Comparison of ENCODE assay signal across 19 cellular contexts in genomic region chr9:99072040-99072394, GRCh38.
"Had no signal": no experiment of that assay in that cellular context is flagged by ENCODE, and none has a peak within 500 bp of the region (broad histone marks: within the 10 kb centered on the region; RNA-seq: fewer than 3 reads in every experiment).

No MANE protein-coding gene starts in this region.

- H3K27me3 Mint-ChIP-seq: activated naive CD8-positive, alpha-beta T cell treated with anti-CD3 and anti-CD28 coated beads, Interleukin-2, amount 10 ng/mL, durations not matched to agents 7 days and 5 days; effector memory CD8-positive, alpha-beta T cell; natural killer cell treated with Interleukin-12 subunit alpha and Interleukin-12 subunit beta and Interleukin-15 and Interleukin-18, amount 100 ng/mL, for 72 hours; stimulated activated naive CD8-positive, alpha-beta T cell treated with anti-CD3 and anti-CD28 coated beads, Interleukin-15, Interleukin-2, amounts not matched to agents 100 ng/mL and 50 ng/mL, for 24 hours had no signal

- H3K9me3 ChIP-seq: testis had no signal

- DNase-seq: activated CD4-positive, alpha-beta T cell treated with anti-CD3 and anti-CD28 coated beads, Interleukin-2, amount 50 U/mL, for 1 hour; activated CD4-positive, CD25-positive, alpha-beta regulatory T cell; activated CD8-positive, alpha-beta memory T cell treated with anti-CD3 and anti-CD28 coated beads for 24 hours; activated gamma-delta T cell treated with Interleukin-2 at 50 U/mL for 16 hours; activated naive CD8-positive, alpha-beta T cell treated with anti-CD3 and anti-CD28 coated beads, Interleukin-2, amount 10 ng/mL, durations not matched to agents 7 days and 5 days; anterior cingulate cortex; dermis blood vessel endothelial cell; effector memory CD8-positive, alpha-beta T cell; head of caudate nucleus; left colon; mammary epithelial cell; posterior cingulate gyrus; small intestine; SW 1271; testis had no signal

- H3K27me3 ChIP-seq: testis had no signal

- H3K27ac Mint-ChIP-seq: stimulated activated naive CD8-positive, alpha-beta T cell treated with anti-CD3 and anti-CD28 coated beads, Interleukin-15, Interleukin-2, amounts not matched to agents 100 ng/mL and 50 ng/mL, for 24 hours; T-helper 2 cell treated with Interferon-gamma antibody and Interleukin-4, amounts not matched to agents 5 μg/mL and 100 μg/mL, for 36 hours had no signal

- H3K4me3 Mint-ChIP-seq: activated naive CD8-positive, alpha-beta T cell treated with anti-CD3 and anti-CD28 coated beads, Interleukin-2, amount 10 ng/mL, durations not matched to agents 7 days and 5 days; effector memory CD8-positive, alpha-beta T cell; natural killer cell treated with Interleukin-12 subunit alpha and Interleukin-12 subunit beta and Interleukin-15 and Interleukin-18, amount 100 ng/mL, for 72 hours; stimulated activated naive CD8-positive, alpha-beta T cell treated with anti-CD3 and anti-CD28 coated beads, Interleukin-15, Interleukin-2, amounts not matched to agents 100 ng/mL and 50 ng/mL, for 24 hours; T-helper 2 cell treated with Interferon-gamma antibody and Interleukin-4, amounts not matched to agents 5 μg/mL and 100 μg/mL, for 36 hours had no signal

- H3K4me1 ChIP-seq: testis had no signal

- ATAC-seq: effector memory CD8-positive, alpha-beta T cell; left colon had no signal

- H3K9me3 Mint-ChIP-seq: effector memory CD8-positive, alpha-beta T cell; natural killer cell treated with Interleukin-12 subunit alpha and Interleukin-12 subunit beta and Interleukin-15 and Interleukin-18, amount 100 ng/mL, for 72 hours; stimulated activated naive CD8-positive, alpha-beta T cell treated with anti-CD3 and anti-CD28 coated beads, Interleukin-15, Interleukin-2, amounts not matched to agents 100 ng/mL and 50 ng/mL, for 24 hours; T-helper 2 cell treated with Interferon-gamma antibody and Interleukin-4, amounts not matched to agents 5 μg/mL and 100 μg/mL, for 36 hours had no signal

- H3K27ac ChIP-seq: epithelial cell of prostate, testis had no signal

- H3K4me3 ChIP-seq: testis had no signal

- H3K36me3 Mint-ChIP-seq: natural killer cell treated with Interleukin-12 subunit alpha and Interleukin-12 subunit beta and Interleukin-15 and Interleukin-18, amount 100 ng/mL, for 72 hours had no signal
